Comparison of ENCODE assay signal across 12 cellular contexts in genomic region chr9:127690735-127691134, GRCh38. TPM values are rescaled to one million over a fixed set of nuclear protein-coding genes. Genes with fewer than 3 reads are reported as not detected.
"Had no signal": no experiment of that assay in that cellular context is flagged by ENCODE, and none has a peak within 500 bp of the region (broad histone marks: within the 10 kb centered on the region; RNA-seq: fewer than 3 reads in every experiment).

No MANE protein-coding gene starts in this region.

- H3K4me1 ChIP-seq: HAP-1 had no signal

- H3K4me3 ChIP-seq: GM23248, HAP-1, K562 had no signal

- H3K9me3 ChIP-seq: HAP-1 had no signal

- H3K9me3 Mint-ChIP-seq: HFFc6 had no signal

- H3K4me3 Mint-ChIP-seq: HFFc6 had no signal

- H3K36me3 ChIP-seq: HAP-1 had no signal

- H3K27ac Mint-ChIP-seq: HFFc6 had no signal

- ATAC-seq: HCT116, K562 had no signal

- H3K27ac ChIP-seq: GM23248, HL-60 had no signal

- DNase-seq: GM23248, GOT3, HFFc6, IMR-90, KG1 had no signal

RNA-seq across cellular contexts. Expression of gene CFAP157, which starts 16.1 kb away (rescaled TPM):
- total RNA-seq: GM23248, H4, H7, HT1080, IMR-90, K562 had no signal

RNA-seq across cellular contexts. Expression of gene TTC16, which starts 25.1 kb away (rescaled TPM):
- total RNA-seq: GM23248, H4, H7, HFFc6, HT1080, IMR-90, K562 had no signal
